In genomic region chr16:13959626-13960025, GRCh38 we compare ENCODE assay signal across 20 cellular contexts.
"Had no signal": no experiment of that assay in that cellular context is flagged by ENCODE, and none has a peak within 500 bp of the region (broad histone marks: within the 10 kb centered on the region; RNA-seq: fewer than 3 reads in every experiment).

No MANE protein-coding gene starts in this region.

- H3K4me2 ChIP-seq: neural progenitor cell had no signal

- H3K27ac ChIP-seq: esophagus muscularis mucosa, lower lobe of right lung, neural progenitor cell, sigmoid colon, thyroid gland had no signal

- DNase-seq: activated CD4-positive, alpha-beta T cell treated with anti-CD3 and anti-CD28 coated beads for 1 hour; activated CD4-positive, alpha-beta T cell treated with anti-CD3 and anti-CD28 coated beads, Interleukin-2, amount 50 U/mL, for 1 hour; activated T-cell treated with anti-CD3 and anti-CD28 coated beads, Interleukin-2, amount 50 U/mL, for 1 hour; cortex of kidney; heart right ventricle; kidney; lower lobe of right lung; naive thymus-derived CD4-positive, alpha-beta T cell; retina; sigmoid colon; spleen; stimulated activated CD4-positive, alpha-beta T cell treated with anti-CD3 and anti-CD28 coated beads, Interleukin-4, amount 100 ng/mL, for 1 hour; stimulated activated naive CD4-positive, alpha-beta T cell treated with Interleukin-2 at 50 U/mL for 16 hours; T-helper 9 cell; thyroid gland had no signal

- ATAC-seq: activated naive CD4-positive, alpha-beta T cell treated with anti-CD3 and anti-CD28 coated beads, Interleukin-2, amount 50 U/mL, for 72 hours; activated T-helper 17 cell treated with anti-CD3 and anti-CD28 coated beads, Interleukin-2, amount 50 U/mL, for 72 hours; heart right ventricle; lower lobe of right lung; naive thymus-derived CD4-positive, alpha-beta T cell had no signal

- H3K9ac ChIP-seq: neural progenitor cell had no signal

- FAIRE-seq: kidney, urothelium cell line had no signal

- H3K36me3 ChIP-seq: esophagus muscularis mucosa, heart right ventricle, lower lobe of right lung, neural progenitor cell, sigmoid colon, spleen, thyroid gland had no signal

- H3K4me3 ChIP-seq: esophagus muscularis mucosa, heart right ventricle, lower lobe of right lung, neural progenitor cell, sigmoid colon, spleen, thyroid gland had no signal

- H3K27me3 ChIP-seq: esophagus muscularis mucosa, heart right ventricle, neural progenitor cell, sigmoid colon, spleen, thyroid gland had no signal

- H3K9me3 ChIP-seq: esophagus muscularis mucosa, heart right ventricle, lower lobe of right lung, sigmoid colon, spleen, thyroid gland had no signal

- H2AFZ ChIP-seq: neural progenitor cell had no signal
